In the genomic region with DNA sequence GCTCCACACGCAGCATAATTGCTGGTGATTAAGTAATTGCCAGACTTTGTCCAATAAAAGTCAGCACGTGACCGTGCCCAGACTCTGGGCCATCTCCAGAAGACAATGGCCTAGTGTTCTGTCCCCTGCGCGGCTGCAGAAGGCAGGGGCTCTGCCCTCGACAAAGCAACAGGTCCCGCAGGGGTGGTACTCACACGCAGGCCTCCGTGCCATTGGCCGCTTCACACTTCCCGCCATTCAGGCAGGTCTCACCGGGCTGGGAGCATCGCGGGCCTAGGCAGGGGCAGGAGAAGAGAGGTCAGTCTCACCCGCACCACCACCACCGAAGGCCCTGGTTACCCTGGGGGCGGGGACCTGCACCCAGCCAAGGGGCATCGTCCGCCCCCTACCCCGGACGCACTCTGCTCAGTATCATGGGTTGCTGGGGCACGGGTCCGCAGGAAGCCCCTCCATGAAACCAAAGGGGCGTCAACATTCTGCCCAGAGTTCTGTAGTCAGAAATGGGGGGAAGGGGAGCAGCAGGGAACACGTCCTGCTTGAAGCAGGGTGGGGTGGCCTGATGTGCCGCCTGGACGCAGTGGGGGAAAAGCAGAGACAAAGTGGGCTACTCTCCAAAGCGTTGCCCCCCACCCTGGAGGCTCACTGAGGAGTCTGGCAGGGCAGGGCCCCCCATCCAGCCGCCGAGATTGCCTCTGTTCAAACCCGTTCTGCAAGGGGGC, we compare ENCODE assay signal across 8 cellular contexts. TPM values are rescaled to one million over a fixed set of nuclear protein-coding genes. Genes with fewer than 3 reads are reported as not detected.
DNase-seq lines count a peak whose midpoint lies in the region; ATAC-seq, FAIRE-seq and TF ChIP-seq lines count a peak whose summit lies in the region.

No MANE protein-coding gene starts in this region.

- no peak for ATAC-seq in HG03432 (IDR thresholded peaks at IDR 0.05; ENCODE audit: unreplicated experiment)
- ATAC-seq in HG02763 (IDR thresholded peaks at IDR 0.05; ENCODE audit: unreplicated experiment): no peak

- no peak for FAIRE-seq in GM19239 (lab: Jason Lieb, UNC)

- H3K4me3 Mint-ChIP-seq in activated naive CD4-positive, alpha-beta T cell treated with anti-CD3 and anti-CD28 coated beads for 36 hours: peak overlapping the region; percentile 94
- peak overlapping the region; percentile 86 for H3K4me3 Mint-ChIP-seq in type B pancreatic cell

- H3K9me3 Mint-ChIP-seq in activated naive CD4-positive, alpha-beta T cell treated with anti-CD3 and anti-CD28 coated beads for 36 hours: no peaks in the 10 kb centered on the region
- H3K9me3 Mint-ChIP-seq in type B pancreatic cell: no peaks in the 10 kb centered on the region

- H3K4me1 ChIP-seq in mesodermal cell (ENCODE audit: control insufficient read depth, insufficient read depth, low read length, poor library complexity, severe bottlenecking): peaks cover 19% of the 10 kb centered on the region

- peaks cover 26% of the 10 kb centered on the region for H3K36me3 Mint-ChIP-seq in activated naive CD4-positive, alpha-beta T cell treated with anti-CD3 and anti-CD28 coated beads for 36 hours (ENCODE audit: low read depth)
- H3K36me3 Mint-ChIP-seq in type B pancreatic cell: no peaks in the 10 kb centered on the region

- H3K27ac ChIP-seq in cingulate gyrus (ENCODE audit: low read depth, low read length): peak overlapping the region; percentile 91
- no peak overlapping the region for H3K27ac ChIP-seq in mesodermal cell (ENCODE audit: low read depth, low read length, severe bottlenecking)

- no peaks in the 10 kb centered on the region for H3K9me3 ChIP-seq in mesodermal cell (ENCODE audit: control insufficient read depth, low read length)

- no peak for DNase-seq in activated naive CD4-positive, alpha-beta T cell treated with anti-CD3 and anti-CD28 coated beads for 36 hours
- no peak for DNase-seq in activated naive CD4-positive, alpha-beta T cell treated with Interleukin-2 at 50 U/mL for 16 hours
- DNase-seq in type B pancreatic cell (ENCODE audit: extremely low spot score, unreplicated experiment) (no peak), GM19239 (ENCODE audit: insufficient read length, low spot score) (no peak)

- 76 to 82% methylated on average over 27 to 29 of the region's 31 CpGs for WGBS in mesodermal cell (ENCODE audit: insufficient coverage in 2 of 2), 2 experiments

- peaks cover 46% of the 10 kb centered on the region for H3K36me3 ChIP-seq in mesodermal cell (ENCODE audit: control insufficient read depth, insufficient read depth, low read length)

- CTCF ChIA-PET in activated naive CD4-positive, alpha-beta T cell treated with anti-CD3 and anti-CD28 coated beads for 36 hours (lab: Charles Lee): no interaction called here

- peak overlapping the region; percentile 92 for H3K4me3 ChIP-seq in mesodermal cell (ENCODE audit: extremely low read depth, insufficient read depth, low read length, poor library complexity, severe bottlenecking)

- intact Hi-C loops in activated naive CD4-positive, alpha-beta T cell treated with anti-CD3 and anti-CD28 coated beads for 36 hours (cut with micrococcal nuclease): loop anchor here (1.0 to 2.0 kb wide), 2 partner anchors 157 to 181 kb away; partner anchors contain the start of gene DNLZ

- H3K27ac Mint-ChIP-seq in activated naive CD4-positive, alpha-beta T cell treated with anti-CD3 and anti-CD28 coated beads for 36 hours: peak overlapping the region; percentile 95
- H3K27ac Mint-ChIP-seq in type B pancreatic cell: no peak overlapping the region

- no peak for TF ChIP-seq CTCF in type B pancreatic cell (conservative IDR thresholded peaks at IDR 0.05)

- peaks cover 51% of the 10 kb centered on the region for H3K4me1 Mint-ChIP-seq in activated naive CD4-positive, alpha-beta T cell treated with anti-CD3 and anti-CD28 coated beads for 36 hours (ENCODE audit: low read depth)
- no peaks in the 10 kb centered on the region for H3K4me1 Mint-ChIP-seq in type B pancreatic cell (ENCODE audit: unreplicated experiment)

- H3K27me3 Mint-ChIP-seq in activated naive CD4-positive, alpha-beta T cell treated with anti-CD3 and anti-CD28 coated beads for 36 hours (ENCODE audit: low read depth): no peaks in the 10 kb centered on the region
- H3K27me3 Mint-ChIP-seq in type B pancreatic cell: no peaks in the 10 kb centered on the region

RNA-seq across cellular contexts. Expression of gene NOTCH1, which starts 1.9 kb away (rescaled TPM):
- total RNA-seq in activated naive CD4-positive, alpha-beta T cell treated with anti-CD3 and anti-CD28 coated beads for 36 hours: 10 to 100 TPM; 71.4 to 80.2 TPM
- 65.5 TPM for polyA plus RNA-seq in mesodermal cell (2013, experiment 1 of 2)
- 44.0 TPM for polyA plus RNA-seq in mesodermal cell (2013, experiment 2 of 2)
- total RNA-seq in type B pancreatic cell (ENCODE audit: low replicate concordance): 36.5 and 53.1 TPM in 2 replicates
